ENCODE assay signal across 23 cellular contexts in genomic region chr18:56743115-56743514, GRCh38.
"Had no signal": no experiment of that assay in that cellular context is flagged by ENCODE, and none has a peak within 500 bp of the region (broad histone marks: within the 10 kb centered on the region; RNA-seq: fewer than 3 reads in every experiment).

No MANE protein-coding gene starts in this region.

- ATAC-seq: gastroesophageal sphincter, heart right ventricle, SK-N-SH treated with all-trans-retinoic acid at 6 μM for 48 hours had no signal

- H3K4me3 Mint-ChIP-seq: activated CD4-positive, alpha-beta T cell treated with anti-CD3 and anti-CD28 coated beads, Interleukin-2, amount 10 ng/mL, durations not matched to agents 7 days and 5 days; activated naive CD4-positive, alpha-beta T cell treated with anti-CD3 and anti-CD28 coated beads for 36 hours; activated naive CD8-positive, alpha-beta T cell; brain had no signal

- H3K9me3 Mint-ChIP-seq: activated CD4-positive, alpha-beta T cell treated with anti-CD3 and anti-CD28 coated beads, Interleukin-2, amount 10 ng/mL, durations not matched to agents 7 days and 5 days; activated naive CD4-positive, alpha-beta T cell treated with anti-CD3 and anti-CD28 coated beads for 36 hours; activated T-helper 2 cell treated with anti-CD3 and anti-CD28 coated beads, Interferon-gamma antibody, Interleukin-2, Interleukin-4, amounts not matched to agents 10 μg/mL and 5 μg/mL and 100 μg/mL, durations not matched to agents 14 hours and 24 hours and 36 hours had no signal

- H3K4me1 Mint-ChIP-seq: brain had no signal

- DNase-seq: activated CD4-positive, alpha-beta T cell treated with anti-CD3 and anti-CD28 coated beads for 4 hours; activated CD4-positive, alpha-beta T cell treated with anti-CD3 and anti-CD28 coated beads, Interleukin-2, amount 10 ng/mL, durations not matched to agents 7 days and 5 days; activated CD4-positive, alpha-beta T cell treated with anti-CD3 and anti-CD28 coated beads, Interleukin-2, amount 50 U/mL, for 48 hours; activated CD4-positive, CD25-positive, alpha-beta regulatory T cell; activated CD4-positive, CD25-positive, alpha-beta regulatory T cell treated with anti-CD3 and anti-CD28 coated beads, Interleukin-2, amount 50 U/mL, for 72 hours; activated CD8-positive, alpha-beta memory T cell treated with anti-CD3 and anti-CD28 coated beads, Interleukin-2, amount 50 U/mL, for 48 hours; activated effector memory CD4-positive, alpha-beta T cell treated with anti-CD3 and anti-CD28 coated beads, Interleukin-2, amount 50 U/mL, for 16 hours; activated naive CD4-positive, alpha-beta T cell treated with anti-CD3 and anti-CD28 coated beads for 36 hours; activated T-cell treated with anti-CD3 and anti-CD28 coated beads for 4 hours; central memory CD4-positive, alpha-beta T cell; cerebellar nuclear complex; colonic mucosa; effector CD8-positive, alpha-beta T cell; esophagus squamous epithelium; foreskin melanocyte; heart right ventricle; T-helper 1 cell; T-helper 2 cell had no signal

- H3K27me3 Mint-ChIP-seq: activated CD4-positive, alpha-beta T cell treated with anti-CD3 and anti-CD28 coated beads, Interleukin-2, amount 10 ng/mL, durations not matched to agents 7 days and 5 days; activated naive CD8-positive, alpha-beta T cell; brain had no signal

- H3K27ac Mint-ChIP-seq: activated CD4-positive, alpha-beta T cell treated with anti-CD3 and anti-CD28 coated beads, Interleukin-2, amount 10 ng/mL, durations not matched to agents 7 days and 5 days; activated naive CD4-positive, alpha-beta T cell treated with anti-CD3 and anti-CD28 coated beads for 36 hours; activated naive CD8-positive, alpha-beta T cell; activated T-helper 2 cell treated with anti-CD3 and anti-CD28 coated beads, Interferon-gamma antibody, Interleukin-2, Interleukin-4, amounts not matched to agents 10 μg/mL and 5 μg/mL and 100 μg/mL, durations not matched to agents 14 hours and 24 hours and 36 hours; brain had no signal
